Comparison of ENCODE assay signal across 9 cellular contexts in the genomic region with DNA sequence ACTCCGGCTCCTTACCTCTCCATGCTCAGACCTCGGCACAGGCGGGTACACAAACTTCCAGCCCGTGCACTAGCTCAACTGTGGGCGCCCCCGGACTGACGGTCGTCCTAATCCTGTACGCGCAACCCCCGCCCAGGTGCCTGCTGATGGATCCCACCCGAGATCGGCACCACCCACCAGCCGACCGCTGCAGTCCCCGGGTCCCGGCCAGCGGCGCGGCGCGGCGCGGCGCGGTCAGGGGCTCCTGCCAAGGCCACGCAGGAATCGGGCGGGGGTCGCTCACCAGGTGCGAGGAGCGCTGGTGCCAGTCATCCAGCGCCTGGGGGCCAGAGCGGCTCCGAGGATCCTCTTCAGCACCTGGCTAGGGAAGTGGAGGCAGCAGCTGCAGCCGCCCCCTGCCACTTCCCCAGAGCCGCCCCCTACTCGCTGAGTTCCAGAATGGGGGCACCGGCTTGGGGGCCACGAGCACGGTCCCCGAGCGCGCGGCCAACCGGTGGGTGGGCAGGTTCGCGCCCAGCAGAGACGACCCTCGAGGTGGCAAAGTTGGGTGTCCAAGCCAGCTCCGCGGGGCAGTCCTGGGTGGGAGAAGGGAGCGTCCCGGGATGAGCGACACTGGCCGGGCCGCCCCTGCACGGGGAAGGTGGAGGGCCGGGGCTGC. TPM values are rescaled to one million over a fixed set of nuclear protein-coding genes. Genes with fewer than 3 reads are reported as not detected.
DNase-seq lines count a peak whose midpoint lies in the region; ATAC-seq and TF ChIP-seq lines count a peak whose summit lies in the region.
"Had no signal": no experiment of that assay in that cellular context is flagged by ENCODE, and none has a peak within 500 bp of the region (broad histone marks: within the 10 kb centered on the region; RNA-seq: fewer than 3 reads in every experiment).

No MANE protein-coding gene starts in this region.

- H4K20me1 ChIP-seq in BLaER1 (no peaks in the 10 kb centered on the region), IMR-90 (ENCODE audit: insufficient read depth, low read length) (peaks cover 14% of the 10 kb centered on the region; the same call in 1 of the 2 replicates)

- H3K27ac ChIP-seq in BLaER1 = no peak overlapping the region
- peak overlapping the region; percentile 34 for H3K27ac ChIP-seq in IMR-90 (ENCODE audit: insufficient read depth, low read length)

- H3K4me1 Mint-ChIP-seq in endothelial cell (ENCODE audit: unreplicated experiment) = peaks cover 13% of the 10 kb centered on the region
- peaks cover 27% of the 10 kb centered on the region for H3K4me1 Mint-ChIP-seq in nephron

- 0 out of 2 replicates have a peak overlapping the region, but pooled peaks have one; percentile 21 for H2BK120ac ChIP-seq in IMR-90 (ENCODE audit: low read depth, low read length)

- no peak; the same call in 1 of the 2 replicates for ATAC-seq in IMR-90 (ENCODE audit: low read depth)
- no peak for ATAC-seq in HG02884 (IDR thresholded peaks at IDR 0.05; ENCODE audit: unreplicated experiment)
- ATAC-seq: naive thymus-derived CD8-positive, alpha-beta T cell had no signal

- H3K4me3 ChIP-seq in BLaER1 (peak overlapping the region; percentile 67), IMR-90 (ENCODE audit: insufficient read depth, low read depth, low read length) (peak overlapping the region; percentile 73)

- TF ChIP-seq RAD21 in IMR-90 (IDR thresholded peaks at IDR 0.05; ENCODE audit: low read length) = no peak; the same call in 1 of the 2 replicates

- peak overlapping the region; percentile 88 for H2AFZ ChIP-seq in IMR-90 (replicated peaks; ENCODE audit: low read length, poor library complexity)

- TF ChIP-seq CTCF in IMR-90 (conservative IDR thresholded peaks at IDR 0.05; ENCODE audit: low read depth, low read length) (no peak), endothelial cell (IDR thresholded peaks at IDR 0.05; ENCODE audit: unreplicated experiment) (no peak), nephron (IDR thresholded peaks at IDR 0.05; ENCODE audit: unreplicated experiment in 3 of 3) (no peak)

- no peak overlapping the region for H2AK5ac ChIP-seq in IMR-90 (ENCODE audit: low read depth, low read length)

- H3K9ac ChIP-seq in BLaER1 (0 out of 2 replicates have a peak overlapping the region, but pooled peaks have one; percentile 29), IMR-90 (ENCODE audit: low read depth, low read length) (peak overlapping the region; percentile 43)

- intact Hi-C loops in IMR-90 (cut with micrococcal nuclease) = loop anchor here (1.0 to 10.0 kb wide), 9 partner anchors 152 to 1299 kb away; no protein-coding TSS in a partner anchor

- BruUV-seq in IMR-90 (replicated peaks; lab: Mats Ljungman, UMichigan) = no TSS peak

- no peak overlapping the region; the same call in 1 of the 2 replicates for H3K23ac ChIP-seq in IMR-90 (ENCODE audit: low read depth, low read length)

- H3K56ac ChIP-seq in IMR-90 (ENCODE audit: extremely low read depth, insufficient read depth, low read length) = no peak overlapping the region

- peak overlapping the region; percentile 35 for H2BK5ac ChIP-seq in IMR-90 (ENCODE audit: low read depth, low read length, poor library complexity, severe bottlenecking)

- H3K4me1 ChIP-seq in BLaER1 (peaks cover 18% of the 10 kb centered on the region), IMR-90 (ENCODE audit: control insufficient read depth, insufficient read depth, low read length) (peaks cover 4% of the 10 kb centered on the region)

- no peak overlapping the region for H4K91ac ChIP-seq in IMR-90 (ENCODE audit: insufficient read depth, low read depth, low read length)

- H3K27ac Mint-ChIP-seq in endothelial cell (ENCODE audit: unreplicated experiment) (no peak overlapping the region), nephron (no peak overlapping the region)
- H3K27ac Mint-ChIP-seq: naive thymus-derived CD8-positive, alpha-beta T cell had no signal

- POLR2A ChIA-PET in IMR-90 (lab: Charles Lee; ENCODE audit: unreplicated experiment) = no interaction called here

- TF ChIP-seq POLR2A in IMR-90 (IDR thresholded peaks at IDR 0.05; ENCODE audit: low read depth, low read length) = no peak

- H2AK9ac ChIP-seq in IMR-90 (replicated peaks; ENCODE audit: low read depth, low read length, poor library complexity) = peak overlapping the region; percentile 76

- no peak overlapping the region for H4K8ac ChIP-seq in IMR-90 (ENCODE audit: low read depth in 2 of 2, low read length in 2 of 2)

- H3K36me3 ChIP-seq in BLaER1 (no peaks in the 10 kb centered on the region), IMR-90 (ENCODE audit: control insufficient read depth, insufficient read depth, low read length) (peaks cover 12% of the 10 kb centered on the region)

- H3K36me3 Mint-ChIP-seq in endothelial cell (ENCODE audit: low read depth, unreplicated experiment) (peaks cover 7% of the 10 kb centered on the region), nephron (ENCODE audit: low read depth) (peaks cover 21% of the 10 kb centered on the region)

- H3K9me3 ChIP-seq in BLaER1 = peaks cover 16% of the 10 kb centered on the region
- no peaks in the 10 kb centered on the region for H3K9me3 ChIP-seq in IMR-90 (ENCODE audit: control insufficient read depth, insufficient read depth, low read length)

- H3K4ac ChIP-seq in IMR-90 (ENCODE audit: low read depth, low read length) = peak overlapping the region; percentile 28; the same call in 1 of the 2 replicates

- H3K9me3 Mint-ChIP-seq in endothelial cell (ENCODE audit: unreplicated experiment) (no peaks in the 10 kb centered on the region), nephron (no peaks in the 10 kb centered on the region)
- H3K9me3 Mint-ChIP-seq: naive thymus-derived CD8-positive, alpha-beta T cell had no signal

- no peak overlapping the region for H2BK20ac ChIP-seq in IMR-90 (ENCODE audit: low read depth, low read length)

- in situ Hi-C loops in IMR-90 (cut with MboI; ENCODE audit: low sequenced_read_pairs) = loop anchor here (25.0 kb wide), 2 partner anchors 783 to 1658 kb away; no protein-coding TSS in a partner anchor

- peaks cover 8% of the 10 kb centered on the region for H3K27me3 Mint-ChIP-seq in endothelial cell (ENCODE audit: unreplicated experiment)
- peaks cover 8% of the 10 kb centered on the region for H3K27me3 Mint-ChIP-seq in nephron (ENCODE audit: low read depth)

- H3K9me1 ChIP-seq in IMR-90 (ENCODE audit: insufficient read depth, low read length) = peaks cover 3% of the 10 kb centered on the region; the same call in 1 of the 2 replicates

- CTCF ChIA-PET in IMR-90 (lab: Yijun Ruan, JAX) = no interaction called here

- no peak for DNase-seq in IMR-90
- peak; percentile 27 for DNase-seq in endothelial cell (ENCODE audit: low spot score)
- no peak for DNase-seq in GM19240 (ENCODE audit: insufficient read length, low spot score)
- no peak for DNase-seq in LoVo (ENCODE audit: low spot score)
- no peak for DNase-seq in SHP77 (lab: John Stamatoyannopoulos, UW)

- H3K4me3 Mint-ChIP-seq in endothelial cell (ENCODE audit: unreplicated experiment) (peak overlapping the region; percentile 83), nephron (peak overlapping the region; percentile 88 to 92 (median 89))

- peaks cover 15% of the 10 kb centered on the region for H3K27me3 ChIP-seq in BLaER1
- no peaks in the 10 kb centered on the region for H3K27me3 ChIP-seq in IMR-90 (ENCODE audit: control insufficient read depth, insufficient read depth, low read length)

- no peak overlapping the region for H3K14ac ChIP-seq in IMR-90 (replicated peaks; ENCODE audit: low read depth, low read length)

- dilution Hi-C loops in IMR-90 (cut with HindIII; ENCODE audit: low sequenced_read_pairs, unreplicated experiment) = no loop called here

- no peak overlapping the region for H2BK15ac ChIP-seq in IMR-90 (ENCODE audit: low read depth, low read length)

- H4K5ac ChIP-seq in IMR-90 (ENCODE audit: low read depth, low read length) = no peak overlapping the region

- WGBS in IMR-90 (ENCODE audit: extremely low coverage in 2 of 2, insufficient read length in 1 of 2), 2 experiments = 0% methylated on average over 3 of the region's 59 CpGs; no CpG with 5 or more reads in 1 of the 2 experiments

- no peak overlapping the region for H3K18ac ChIP-seq in IMR-90 (ENCODE audit: low read depth, low read length)

- H3K4me2 ChIP-seq in BLaER1 = peak overlapping the region; percentile 94
- peak overlapping the region; percentile 89 for H3K4me2 ChIP-seq in IMR-90 (ENCODE audit: low read depth, low read length)

- H3K79me1 ChIP-seq in IMR-90 (ENCODE audit: low read depth in 1 of 2, low read length in 2 of 2) = peaks cover 16 to 55% of the 10 kb centered on the region in 2 experiments

TF ChIP-seq in IMR-90, 13 proteins besides CTCF, POLR2A, EP300 and RAD21:
- TF ChIP-seq NFE2L2 (IDR thresholded peaks at IDR 0.05; ENCODE audit: low read depth, low read length) = no peak

RNA-seq across cellular contexts. Expression of a gene that starts 0.4 kb away (rescaled TPM):
- 9.9 and 12.5 TPM in 2 replicates for total RNA-seq in IMR-90 (2012; rRNA removed)
- polyA plus RNA-seq in IMR-90 (2012; rRNA removed) = 7.3 and 8.2 TPM in 2 replicates
- 3.6 and 4.9 TPM in 2 replicates for polyA plus RNA-seq in IMR-90 (2012; cell fraction: cytosol; rRNA removed)
- polyA plus RNA-seq in IMR-90 (2012; cell fraction: nucleus; rRNA removed; ENCODE audit: low replicate concordance) = 3.7 and 5.3 TPM in 2 replicates
- total RNA-seq in endothelial cell (ENCODE audit: unreplicated experiment) = 31.1 TPM
- total RNA-seq: naive thymus-derived CD8-positive, alpha-beta T cell had no signal
- polyA plus RNA-seq: naive thymus-derived CD8-positive, alpha-beta T cell had no signal
